Comparison of ENCODE assay signal across 17 cellular contexts in genomic region chr22:26534166-26534855, GRCh38. TPM values are rescaled to one million over a fixed set of nuclear protein-coding genes. Genes with fewer than 3 reads are reported as not detected.
DNase-seq lines count a peak whose midpoint lies in the region; ATAC-seq and TF ChIP-seq lines count a peak whose summit lies in the region.
"Had no signal": no experiment of that assay in that cellular context is flagged by ENCODE, and none has a peak within 500 bp of the region (broad histone marks: within the 10 kb centered on the region; RNA-seq: fewer than 3 reads in every experiment).

No MANE protein-coding gene starts in this region.

- H3K9ac ChIP-seq in OCI-LY3 (ENCODE audit: low read length) = peak overlapping the region; percentile 44

- H3K4me2 ChIP-seq in OCI-LY3 (ENCODE audit: low read length) = peak overlapping the region; percentile 65

- no peak for ATAC-seq in activated CD4-positive, alpha-beta T cell treated with anti-CD3 and anti-CD28 coated beads for 36 hours
- peak; percentile 24 for ATAC-seq in esophagus mucosa
- no peak for ATAC-seq in HG02852 (IDR thresholded peaks at IDR 0.05; ENCODE audit: unreplicated experiment)
- no peak for ATAC-seq in GM18870 (IDR thresholded peaks at IDR 0.05; ENCODE audit: unreplicated experiment)
- ATAC-seq in omental fat pad (ENCODE audit: low FRiP score) = no peak
- ATAC-seq: SK-N-SH treated with all-trans-retinoic acid at 6 μM for 48 hours had no signal

- POLR2A ChIA-PET in activated CD4-positive, alpha-beta T cell treated with anti-CD3 and anti-CD28 coated beads for 36 hours (lab: Charles Lee) = interaction anchor here (0.6 kb wide), 1 partner anchor 87 kb away, joined by 3 read pairs; the partner anchor contains the start of gene CRYBA4

- H3K4me1 ChIP-seq in OCI-LY3 (ENCODE audit: low read length) (peaks cover 49% of the 10 kb centered on the region), spleen (peaks cover 0 to 56% (median 17%) of the 10 kb centered on the region in 6 donors)
- H3K4me1 ChIP-seq: ascending aorta had no signal

- H3K27ac ChIP-seq in OCI-LY3 (ENCODE audit: low read length) (peak overlapping the region; percentile 63), spleen (peak overlapping the region in 7 of 8 donors; percentile 58 to 80 (median 70))
- H3K27ac ChIP-seq: 22Rv1, ascending aorta, thoracic aorta had no signal

- intact Hi-C loops in activated CD4-positive, alpha-beta T cell treated with anti-CD3 and anti-CD28 coated beads for 36 hours (cut with DNase I, micrococcal nuclease) = no loop called here
- intact Hi-C loops in spleen (cut with DNase I; ENCODE audit: low total_unique reads) = no loop called here

- H3K9me3 ChIP-seq in OCI-LY3 (ENCODE audit: insufficient read depth, low read length) (no peaks in the 10 kb centered on the region), spleen (no peaks in the 10 kb centered on the region)
- H3K9me3 ChIP-seq: ascending aorta, thoracic aorta had no signal

- H3K27me3 Mint-ChIP-seq in activated CD4-positive, alpha-beta T cell treated with anti-CD3 and anti-CD28 coated beads for 36 hours = no peaks in the 10 kb centered on the region
- H3K27me3 Mint-ChIP-seq: activated CD4-positive, alpha-beta memory T cell treated with anti-CD3 and anti-CD28 coated beads, Interleukin-2, amount 10 ng/mL, durations not matched to agents 7 days and 5 days; dendritic cell treated with granulocyte-macrophage colony-stimulating factor and Interleukin-4, amounts not matched to agents 40 ng/mL and 50 ng/mL, for 4 days had no signal

- H3K27ac Mint-ChIP-seq in activated CD4-positive, alpha-beta T cell treated with anti-CD3 and anti-CD28 coated beads for 36 hours = peak overlapping the region; percentile 1

- TF ChIP-seq CTCF in OCI-LY3 (IDR thresholded peaks at IDR 0.05; ENCODE audit: low read depth, low read length) (no peak), spleen (IDR thresholded peaks at IDR 0.05 in 8 of 11, conservative IDR thresholded peaks at IDR 0.05 in 3 of 11) (no peak), omental fat pad (IDR thresholded peaks at IDR 0.05) (no peak)

- no peaks in the 10 kb centered on the region for H3K9me3 Mint-ChIP-seq in activated CD4-positive, alpha-beta T cell treated with anti-CD3 and anti-CD28 coated beads for 36 hours (ENCODE audit: low read depth)
- H3K9me3 Mint-ChIP-seq: activated CD4-positive, alpha-beta memory T cell treated with anti-CD3 and anti-CD28 coated beads, Interleukin-2, amount 10 ng/mL, durations not matched to agents 7 days and 5 days; dendritic cell treated with granulocyte-macrophage colony-stimulating factor and Interleukin-4, amounts not matched to agents 40 ng/mL and 50 ng/mL, for 4 days had no signal

- H3K79me2 ChIP-seq in OCI-LY3 (ENCODE audit: low read length) = no peaks in the 10 kb centered on the region

- H3K4me3 ChIP-seq in OCI-LY3 (ENCODE audit: low read length) = peak overlapping the region; percentile 12; the same call in 1 of the 2 replicates
- no peak overlapping the region for H3K4me3 ChIP-seq in spleen
- H3K4me3 ChIP-seq: ascending aorta, thoracic aorta had no signal

- peaks cover 14% of the 10 kb centered on the region for H3K36me3 Mint-ChIP-seq in activated CD4-positive, alpha-beta T cell treated with anti-CD3 and anti-CD28 coated beads for 36 hours (ENCODE audit: low read depth)

- no peak overlapping the region for H3K4me3 Mint-ChIP-seq in activated CD4-positive, alpha-beta T cell treated with anti-CD3 and anti-CD28 coated beads for 36 hours
- H3K4me3 Mint-ChIP-seq: activated CD4-positive, alpha-beta memory T cell treated with anti-CD3 and anti-CD28 coated beads, Interleukin-2, amount 10 ng/mL, durations not matched to agents 7 days and 5 days; dendritic cell treated with granulocyte-macrophage colony-stimulating factor and Interleukin-4, amounts not matched to agents 40 ng/mL and 50 ng/mL, for 4 days had no signal

- H2AFZ ChIP-seq in OCI-LY3 (ENCODE audit: low read depth, low read length) = peak overlapping the region; percentile 4; the same call in 1 of the 2 replicates

- no peak for TF ChIP-seq POLR2A in spleen (IDR thresholded peaks at IDR 0.05)

- H4K20me1 ChIP-seq in OCI-LY3 (ENCODE audit: insufficient read depth, low read length) = no peaks in the 10 kb centered on the region

- H3K4me1 Mint-ChIP-seq in activated CD4-positive, alpha-beta T cell treated with anti-CD3 and anti-CD28 coated beads for 36 hours = peaks cover 15% of the 10 kb centered on the region

- H3K27me3 ChIP-seq in OCI-LY3 (ENCODE audit: low read depth, low read length) (no peaks in the 10 kb centered on the region), spleen (replicated peaks in 1 of 7) (no peaks in the 10 kb centered on the region)
- H3K27me3 ChIP-seq: ascending aorta had no signal

- H3K36me3 ChIP-seq in OCI-LY3 (replicated peaks; ENCODE audit: low read depth, low read length) (no peaks in the 10 kb centered on the region), spleen (peaks cover 0 to 100% (median 51%) of the 10 kb centered on the region in 6 donors)

- CTCF ChIA-PET in activated CD4-positive, alpha-beta T cell treated with anti-CD3 and anti-CD28 coated beads for 36 hours (lab: Charles Lee) = interaction anchor here (1.1 kb wide), 1 partner anchor 11 kb away, joined by 4 read pairs; no protein-coding TSS in a partner anchor

- DNase-seq in activated CD4-positive, alpha-beta T cell treated with anti-CD3 and anti-CD28 coated beads for 36 hours = no peak
- no peak for DNase-seq in activated CD4-positive, alpha-beta T cell treated with anti-CD3 and anti-CD28 coated beads for 4 hours
- DNase-seq in spleen = no peak
- DNase-seq in omental fat pad (ENCODE audit: low spot score) = no peak
- DNase-seq: activated CD4-positive, alpha-beta memory T cell treated with anti-CD3 and anti-CD28 coated beads, Interleukin-2, amount 10 ng/mL, durations not matched to agents 7 days and 5 days; KG1; NCI-H1417 treated with DMSO at 0.1 percent for 48 hours; NCI-H345 had no signal

- 72 to 91% (median 88%) methylated on average over 7 of the region's 7 CpGs for WGBS in spleen, 5 donors

RNA-seq across cellular contexts. Expression of gene TFIP11, which starts 22.0 kb away (rescaled TPM):
- total RNA-seq in activated CD4-positive, alpha-beta T cell treated with anti-CD3 and anti-CD28 coated beads for 36 hours = 10 to 100 TPM; 36.5 to 41.7 TPM
- total RNA-seq in esophagus mucosa (23.2 TPM), spleen (10 to 100 TPM; 30.5 to 46.3 (median 42.2) TPM), omental fat pad (10 to 100 TPM; 14.8 to 39.1 (median 20.2) TPM)
- polyA plus RNA-seq in spleen = 10 to 100 TPM; 21.5 to 32.1 (median 27.3) TPM

RNA-seq across cellular contexts. Expression of gene SRRD, which starts 50.6 kb away (rescaled TPM):
- total RNA-seq in activated CD4-positive, alpha-beta T cell treated with anti-CD3 and anti-CD28 coated beads for 36 hours = 10 to 100 TPM; 17.5 to 28.5 TPM
- total RNA-seq in esophagus mucosa (21.0 TPM), spleen (10 to 100 TPM; 16.4 to 21.1 (median 19.2) TPM), omental fat pad (10 to 100 TPM in 3 of 4 donors, 1 to 10 TPM in 1; 9.8 to 22.1 (median 13.0) TPM)
- 10 to 100 TPM in 2 of 3 donors, 1 to 10 TPM in 1; 9.9 to 13.9 (median 12.6) TPM for polyA plus RNA-seq in spleen

RNA-seq across cellular contexts. Expression of gene HPS4, which starts 50.7 kb away (rescaled TPM):
- total RNA-seq in activated CD4-positive, alpha-beta T cell treated with anti-CD3 and anti-CD28 coated beads for 36 hours = 10 to 100 TPM; 49.3 to 60.9 TPM
- total RNA-seq in esophagus mucosa (26.2 TPM), spleen (10 to 100 TPM; 34.0 to 56.6 (median 41.8) TPM), omental fat pad (10 to 100 TPM; 14.3 to 40.5 (median 24.2) TPM)
- polyA plus RNA-seq in spleen = 10 to 100 TPM; 15.2 to 23.9 (median 18.8) TPM

RNA-seq across cellular contexts. Expression of gene TPST2, which starts 55.6 kb away (rescaled TPM):
- 10 to 100 TPM; 17.4 to 18.3 TPM for total RNA-seq in activated CD4-positive, alpha-beta T cell treated with anti-CD3 and anti-CD28 coated beads for 36 hours
- total RNA-seq in esophagus mucosa (17.5 TPM), spleen (100 to 1,000 TPM in 2 of 7 donors, 10 to 100 TPM in 5; 43.5 to 119 (median 63.2) TPM), omental fat pad (100 to 1,000 TPM in 1 of 4 donors, 10 to 100 TPM in 3; 39.5 to 101 (median 73.3) TPM)
- 10 to 100 TPM; 14.6 to 22.2 (median 16.6) TPM for polyA plus RNA-seq in spleen
